ENCODE assay signal across 23 cellular contexts in the genomic region with DNA sequence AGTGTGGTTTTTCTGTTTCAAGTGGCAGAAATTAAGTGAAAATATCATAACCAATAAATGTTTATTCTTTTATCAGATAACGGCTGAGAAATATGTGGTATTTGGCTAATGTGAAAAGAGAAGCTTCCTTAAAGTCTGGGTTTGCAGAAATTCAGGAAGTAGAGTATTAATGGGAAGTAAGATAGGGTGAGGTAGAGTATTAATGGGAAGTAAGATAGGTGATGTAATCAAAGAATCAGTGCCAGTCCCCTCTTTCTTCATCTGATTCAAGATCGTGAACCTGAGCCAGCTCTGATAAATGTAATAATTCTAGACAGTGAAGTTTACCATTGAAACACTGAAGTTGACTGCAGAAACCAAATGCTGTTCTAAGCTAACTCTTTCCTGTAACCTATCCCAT. TPM values are rescaled to one million over a fixed set of nuclear protein-coding genes. Genes with fewer than 3 reads are reported as not detected.
"Had no signal": no experiment of that assay in that cellular context is flagged by ENCODE, and none has a peak within 500 bp of the region (broad histone marks: within the 10 kb centered on the region; RNA-seq: fewer than 3 reads in every experiment).

No MANE protein-coding gene starts in this region.

- H3K4me1 ChIP-seq: colonic mucosa, heart left ventricle, uterus had no signal

- H3K9me3 Mint-ChIP-seq: endodermal cell, neural crest cell, type B pancreatic cell had no signal

- H3K4me3 Mint-ChIP-seq: endodermal cell, natural killer cell, neural crest cell, type B pancreatic cell had no signal

- H3K27me3 Mint-ChIP-seq: progenitor cell of endocrine pancreas, type B pancreatic cell had no signal

- H3K27ac ChIP-seq: colonic mucosa, heart left ventricle, ovary, suprapubic skin, thyroid gland, uterus had no signal

- H3K4me3 ChIP-seq: colonic mucosa, heart left ventricle, ovary, smooth muscle cell, suprapubic skin, thyroid gland, uterus had no signal

- DNase-seq: colonic mucosa; effector CD4-positive, alpha-beta T cell; endodermal cell; erythroblast; heart left ventricle; hippocampal formation; left colon; left ventricle myocardium superior; natural killer cell; ovary; right cardiac atrium; stimulated activated CD4-positive, alpha-beta T cell treated with anti-CD3 and anti-CD28 coated beads, Interleukin-2, amount 100 ng/mL, for 48 hours; stimulated activated naive CD4-positive, alpha-beta T cell treated with Interleukin-2 at 50 U/mL for 16 hours; thyroid gland; uterus had no signal

- ATAC-seq: heart left ventricle, left colon, left ventricle myocardium superior, natural killer cell, right cardiac atrium had no signal

- H3K27me3 ChIP-seq: colonic mucosa, heart left ventricle, ovary, suprapubic skin, thyroid gland, uterus had no signal

- H3K27ac Mint-ChIP-seq: endodermal cell, natural killer cell, progenitor cell of endocrine pancreas, type B pancreatic cell had no signal

- H3K36me3 Mint-ChIP-seq: natural killer cell, type B pancreatic cell had no signal

- H3K9me3 ChIP-seq: colonic mucosa, heart left ventricle, ovary, suprapubic skin, thyroid gland, uterus had no signal

- H3K36me3 ChIP-seq: colonic mucosa, heart left ventricle, ovary, suprapubic skin, thyroid gland, uterus had no signal

- H3K4me2 ChIP-seq: smooth muscle cell had no signal

- H3K4me1 Mint-ChIP-seq: endodermal cell, natural killer cell, neural crest cell had no signal

RNA-seq across cellular contexts. Expression of gene TRPC6, which starts 30.9 kb away (rescaled TPM):
- total RNA-seq: endothelial cell of umbilical vein, kidney epithelial cell, myocyte, neural crest cell had no signal
- polyA plus RNA-seq: endothelial cell of umbilical vein, smooth muscle cell had no signal
